2 cellular contexts compared by ENCODE assay signal in genomic region chr2:11478899-11479605, GRCh38.
TF ChIP-seq lines count a peak whose summit lies in the region.

No MANE protein-coding gene starts in this region.

TF ChIP-seq in HepG2, 621 proteins besides CTCF, POLR2A, EP300 and RAD21 (continues in another document):
- no peak for TF ChIP-seq REST (IDR thresholded peaks at IDR 0.05; ENCODE audit: borderline replicate concordance in 1 of 2, low read depth in 1 of 2, low read length in 2 of 2)
- TF ChIP-seq, protein P1, sequence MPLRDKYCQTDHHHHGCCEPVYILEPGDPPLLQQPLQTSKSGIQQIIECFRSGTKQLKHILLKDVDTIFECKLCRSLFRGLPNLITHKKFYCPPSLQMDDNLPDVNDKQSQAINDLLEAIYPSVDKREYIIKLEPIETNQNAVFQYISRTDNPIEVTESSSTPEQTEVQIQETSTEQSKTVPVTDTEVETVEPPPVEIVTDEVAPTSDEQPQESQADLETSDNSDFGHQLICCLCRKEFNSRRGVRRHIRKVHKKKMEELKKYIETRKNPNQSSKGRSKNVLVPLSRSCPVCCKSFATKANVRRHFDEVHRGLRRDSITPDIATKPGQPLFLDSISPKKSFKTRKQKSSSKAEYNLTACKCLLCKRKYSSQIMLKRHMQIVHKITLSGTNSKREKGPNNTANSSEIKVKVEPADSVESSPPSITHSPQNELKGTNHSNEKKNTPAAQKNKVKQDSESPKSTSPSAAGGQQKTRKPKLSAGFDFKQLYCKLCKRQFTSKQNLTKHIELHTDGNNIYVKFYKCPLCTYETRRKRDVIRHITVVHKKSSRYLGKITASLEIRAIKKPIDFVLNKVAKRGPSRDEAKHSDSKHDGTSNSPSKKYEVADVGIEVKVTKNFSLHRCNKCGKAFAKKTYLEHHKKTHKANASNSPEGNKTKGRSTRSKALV (CRISPR knock-in tag; IDR thresholded peaks at IDR 0.05): no peak
- no peak for TF ChIP-seq ZNF446 (CRISPR knock-in tag; IDR thresholded peaks at IDR 0.05)
- no peak for TF ChIP-seq NR3C1 (CRISPR knock-in tag; IDR thresholded peaks at IDR 0.05)
- TF ChIP-seq, protein P2, sequence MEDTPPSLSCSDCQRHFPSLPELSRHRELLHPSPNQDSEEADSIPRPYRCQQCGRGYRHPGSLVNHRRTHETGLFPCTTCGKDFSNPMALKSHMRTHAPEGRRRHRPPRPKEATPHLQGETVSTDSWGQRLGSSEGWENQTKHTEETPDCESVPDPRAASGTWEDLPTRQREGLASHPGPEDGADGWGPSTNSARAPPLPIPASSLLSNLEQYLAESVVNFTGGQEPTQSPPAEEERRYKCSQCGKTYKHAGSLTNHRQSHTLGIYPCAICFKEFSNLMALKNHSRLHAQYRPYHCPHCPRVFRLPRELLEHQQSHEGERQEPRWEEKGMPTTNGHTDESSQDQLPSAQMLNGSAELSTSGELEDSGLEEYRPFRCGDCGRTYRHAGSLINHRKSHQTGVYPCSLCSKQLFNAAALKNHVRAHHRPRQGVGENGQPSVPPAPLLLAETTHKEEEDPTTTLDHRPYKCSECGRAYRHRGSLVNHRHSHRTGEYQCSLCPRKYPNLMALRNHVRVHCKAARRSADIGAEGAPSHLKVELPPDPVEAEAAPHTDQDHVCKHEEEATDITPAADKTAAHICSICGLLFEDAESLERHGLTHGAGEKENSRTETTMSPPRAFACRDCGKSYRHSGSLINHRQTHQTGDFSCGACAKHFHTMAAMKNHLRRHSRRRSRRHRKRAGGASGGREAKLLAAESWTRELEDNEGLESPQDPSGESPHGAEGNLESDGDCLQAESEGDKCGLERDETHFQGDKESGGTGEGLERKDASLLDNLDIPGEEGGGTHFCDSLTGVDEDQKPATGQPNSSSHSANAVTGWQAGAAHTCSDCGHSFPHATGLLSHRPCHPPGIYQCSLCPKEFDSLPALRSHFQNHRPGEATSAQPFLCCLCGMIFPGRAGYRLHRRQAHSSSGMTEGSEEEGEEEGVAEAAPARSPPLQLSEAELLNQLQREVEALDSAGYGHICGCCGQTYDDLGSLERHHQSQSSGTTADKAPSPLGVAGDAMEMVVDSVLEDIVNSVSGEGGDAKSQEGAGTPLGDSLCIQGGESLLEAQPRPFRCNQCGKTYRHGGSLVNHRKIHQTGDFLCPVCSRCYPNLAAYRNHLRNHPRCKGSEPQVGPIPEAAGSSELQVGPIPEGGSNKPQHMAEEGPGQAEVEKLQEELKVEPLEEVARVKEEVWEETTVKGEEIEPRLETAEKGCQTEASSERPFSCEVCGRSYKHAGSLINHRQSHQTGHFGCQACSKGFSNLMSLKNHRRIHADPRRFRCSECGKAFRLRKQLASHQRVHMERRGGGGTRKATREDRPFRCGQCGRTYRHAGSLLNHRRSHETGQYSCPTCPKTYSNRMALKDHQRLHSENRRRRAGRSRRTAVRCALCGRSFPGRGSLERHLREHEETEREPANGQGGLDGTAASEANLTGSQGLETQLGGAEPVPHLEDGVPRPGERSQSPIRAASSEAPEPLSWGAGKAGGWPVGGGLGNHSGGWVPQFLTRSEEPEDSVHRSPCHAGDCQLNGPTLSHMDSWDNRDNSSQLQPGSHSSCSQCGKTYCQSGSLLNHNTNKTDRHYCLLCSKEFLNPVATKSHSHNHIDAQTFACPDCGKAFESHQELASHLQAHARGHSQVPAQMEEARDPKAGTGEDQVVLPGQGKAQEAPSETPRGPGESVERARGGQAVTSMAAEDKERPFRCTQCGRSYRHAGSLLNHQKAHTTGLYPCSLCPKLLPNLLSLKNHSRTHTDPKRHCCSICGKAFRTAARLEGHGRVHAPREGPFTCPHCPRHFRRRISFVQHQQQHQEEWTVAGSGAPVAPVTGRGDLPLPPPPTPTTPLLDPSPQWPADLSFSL (CRISPR knock-in tag; IDR thresholded peaks at IDR 0.05): peak; percentile 96
- TF ChIP-seq PLSCR1 (CRISPR knock-in tag; IDR thresholded peaks at IDR 0.05; ENCODE audit: borderline replicate concordance): no peak
- TF ChIP-seq ZNF546 (CRISPR knock-in tag; conservative IDR thresholded peaks at IDR 0.05): no peak

TF ChIP-seq in WTC11, 78 proteins besides CTCF, POLR2A, EP300 and RAD21:
- no peak for TF ChIP-seq NFATC4 (CRISPR knock-in tag; IDR thresholded peaks at IDR 0.05)
- TF ChIP-seq, protein P3, sequence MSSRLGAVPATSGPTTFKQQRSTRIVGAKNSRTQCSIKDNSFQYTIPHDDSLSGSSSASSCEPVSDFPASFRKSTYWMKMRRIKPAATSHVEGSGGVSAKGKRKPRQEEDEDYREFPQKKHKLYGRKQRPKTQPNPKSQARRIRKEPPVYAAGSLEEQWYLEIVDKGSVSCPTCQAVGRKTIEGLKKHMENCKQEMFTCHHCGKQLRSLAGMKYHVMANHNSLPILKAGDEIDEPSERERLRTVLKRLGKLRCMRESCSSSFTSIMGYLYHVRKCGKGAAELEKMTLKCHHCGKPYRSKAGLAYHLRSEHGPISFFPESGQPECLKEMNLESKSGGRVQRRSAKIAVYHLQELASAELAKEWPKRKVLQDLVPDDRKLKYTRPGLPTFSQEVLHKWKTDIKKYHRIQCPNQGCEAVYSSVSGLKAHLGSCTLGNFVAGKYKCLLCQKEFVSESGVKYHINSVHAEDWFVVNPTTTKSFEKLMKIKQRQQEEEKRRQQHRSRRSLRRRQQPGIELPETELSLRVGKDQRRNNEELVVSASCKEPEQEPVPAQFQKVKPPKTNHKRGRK (CRISPR knock-in tag; IDR thresholded peaks at IDR 0.05; ENCODE audit: borderline replicate concordance): no peak
- TF ChIP-seq ZNF138 (CRISPR knock-in tag; conservative IDR thresholded peaks at IDR 0.05): no peak
- TF ChIP-seq, protein P4, sequence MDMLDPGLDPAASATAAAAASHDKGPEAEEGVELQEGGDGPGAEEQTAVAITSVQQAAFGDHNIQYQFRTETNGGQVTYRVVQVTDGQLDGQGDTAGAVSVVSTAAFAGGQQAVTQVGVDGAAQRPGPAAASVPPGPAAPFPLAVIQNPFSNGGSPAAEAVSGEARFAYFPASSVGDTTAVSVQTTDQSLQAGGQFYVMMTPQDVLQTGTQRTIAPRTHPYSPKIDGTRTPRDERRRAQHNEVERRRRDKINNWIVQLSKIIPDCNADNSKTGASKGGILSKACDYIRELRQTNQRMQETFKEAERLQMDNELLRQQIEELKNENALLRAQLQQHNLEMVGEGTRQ (CRISPR knock-in tag; IDR thresholded peaks at IDR 0.05): no peak
- TF ChIP-seq TP53 (CRISPR knock-in tag; IDR thresholded peaks at IDR 0.05): no peak
- no peak for TF ChIP-seq CBFB (CRISPR knock-in tag; IDR thresholded peaks at IDR 0.05; ENCODE audit: low read depth)
- TF ChIP-seq ZNF416 (CRISPR knock-in tag; IDR thresholded peaks at IDR 0.05): no peak
- TF ChIP-seq GRHL2 (CRISPR knock-in tag; IDR thresholded peaks at IDR 0.05; ENCODE audit: insufficient replicate concordance, severe bottlenecking): no peak
- TF ChIP-seq ZSCAN18 (CRISPR knock-in tag; IDR thresholded peaks at IDR 0.05): no peak
- no peak for TF ChIP-seq FOXP1 (CRISPR knock-in tag; IDR thresholded peaks at IDR 0.05; ENCODE audit: borderline replicate concordance)
TF ChIP-seq in WTC11: peak in this region for 0.
